8 cellular contexts compared by ENCODE assay signal in genomic region chr15:67076147-67076843, GRCh38. TPM values are rescaled to one million over a fixed set of nuclear protein-coding genes. Genes with fewer than 3 reads are reported as not detected.
A peak's percentile ranks its signal among the peaks of the same experiment; 100 is the strongest.
DNase-seq lines count a peak whose midpoint lies in the region; ATAC-seq and TF ChIP-seq lines count a peak whose summit lies in the region.

No MANE protein-coding gene starts in this region.

- DNase-seq in GM23338 (ENCODE audit: low spot score) (no peak), SW 1271 (lab: John Stamatoyannopoulos, UW) (peak; percentile 38 to 77), fibroblast of villous mesenchyme (ENCODE audit: low read depth) (peak; percentile 75), cerebellar cortex (ENCODE audit: low spot score) (no peak), iPS-NIHi11 (ENCODE audit: low spot score) (no peak), G401 (ENCODE audit: low spot score) (no peak)

- no peaks in the 10 kb centered on the region for H3K27me3 ChIP-seq in BLaER1
- H3K27me3 ChIP-seq in GM23338 (ENCODE audit: insufficient read depth) = no peaks in the 10 kb centered on the region

- H3K9me2 ChIP-seq in GM23338 (ENCODE audit: insufficient read depth) = no peaks in the 10 kb centered on the region

- no peak for TF ChIP-seq CTCF in GM23338 (conservative IDR thresholded peaks at IDR 0.05; ENCODE audit: low read depth in 2 of 2)
- no peak for TF ChIP-seq CTCF in fibroblast of villous mesenchyme (IDR thresholded peaks at IDR 0.05; ENCODE audit: insufficient read depth, low read depth, low read length)

- no peak for ATAC-seq in GM23338
- no peak for ATAC-seq in HG03025 (IDR thresholded peaks at IDR 0.05; ENCODE audit: low FRiP score, unreplicated experiment)

- peak overlapping the region; percentile 1; the same call in 1 of the 2 replicates for H3K9ac ChIP-seq in BLaER1

- peaks cover 96% of the 10 kb centered on the region for H3K4me1 ChIP-seq in BLaER1
- peaks cover 20% of the 10 kb centered on the region for H3K4me1 ChIP-seq in GM23338 (ENCODE audit: insufficient read depth)

- H3K4me3 Mint-ChIP-seq in GM23338 = no peak overlapping the region

- H3K4me1 Mint-ChIP-seq in GM23338 = peaks cover 28% of the 10 kb centered on the region

- H4K20me1 ChIP-seq in BLaER1 (peaks cover 41% of the 10 kb centered on the region), GM23338 (replicated peaks; ENCODE audit: insufficient read depth) (peaks cover 8% of the 10 kb centered on the region; the same call in 1 of the 2 replicates)

- H3K36me3 ChIP-seq in BLaER1 (peaks cover 12% of the 10 kb centered on the region), GM23338 (ENCODE audit: insufficient read depth) (no peaks in the 10 kb centered on the region)

- H3K79me2 ChIP-seq in GM23338 (replicated peaks; ENCODE audit: insufficient read depth) = peaks cover 56% of the 10 kb centered on the region

- H3K4me2 ChIP-seq in BLaER1 (peak overlapping the region; percentile 94), GM23338 (peak overlapping the region; percentile 57; the same call in 1 of the 2 replicates)

- H3K4me3 ChIP-seq in BLaER1 (no peak overlapping the region), GM23338 (no peak overlapping the region), fibroblast of villous mesenchyme (ENCODE audit: low read depth, low read length) (no peak overlapping the region)

- no peak overlapping the region for H3K27ac Mint-ChIP-seq in GM23338

- H3K27me3 Mint-ChIP-seq in GM23338 (ENCODE audit: insufficient read depth, low read depth, poor library complexity) = no peaks in the 10 kb centered on the region

- no peaks in the 10 kb centered on the region for H3K9me3 ChIP-seq in BLaER1

- H3K36me3 Mint-ChIP-seq in GM23338 (ENCODE audit: low read depth) = 0 out of 3 replicates have a peak, but pooled peaks cover 2% of the 10 kb centered on the region

- peak overlapping the region; percentile 89 for H3K27ac ChIP-seq in BLaER1
- no peak overlapping the region for H3K27ac ChIP-seq in GM23338 (ENCODE audit: low read depth)

- H3K9me3 Mint-ChIP-seq in GM23338 = no peaks in the 10 kb centered on the region

- no peak overlapping the region for H2AFZ ChIP-seq in GM23338

- H3F3A ChIP-seq in GM23338 (replicated peaks; ENCODE audit: low read depth) = no peaks in the 10 kb centered on the region

- in situ Hi-C loops in G401 (cut with HindIII; ENCODE audit: low sequenced_read_pairs) = no loop called here

TF ChIP-seq in GM23338, 12 proteins besides CTCF, POLR2A, EP300 and RAD21 (continues in another document):
- TF ChIP-seq ZNF462 (CRISPR knock-in tag; IDR thresholded peaks at IDR 0.05) (no peak), EZH2phosphoT487 (IDR thresholded peaks at IDR 0.05; ENCODE audit: unreplicated experiment) (no peak), JUNB (IDR thresholded peaks at IDR 0.05; ENCODE audit: unreplicated experiment) (no peak), ZNF114 (CRISPR knock-in tag; IDR thresholded peaks at IDR 0.05) (no peak), POLR2AphosphoS5 (IDR thresholded peaks at IDR 0.05; ENCODE audit: low read depth) (no peak), ZNF331 (CRISPR knock-in tag; IDR thresholded peaks at IDR 0.05; ENCODE audit: low read depth) (no peak), STAT1 (IDR thresholded peaks at IDR 0.05; ENCODE audit: unreplicated experiment) (no peak), EZH2 (IDR thresholded peaks at IDR 0.05; ENCODE audit: low read depth, unreplicated experiment) (no peak), ETS1 (IDR thresholded peaks at IDR 0.05) (no peak), CREB1 (CRISPR knock-in tag; IDR thresholded peaks at IDR 0.05; ENCODE audit: low read depth) (no peak), NANOG (IDR thresholded peaks at IDR 0.05; ENCODE audit: borderline replicate concordance) (no peak)

RNA-seq across cellular contexts. Expression of gene SMAD3, which starts 10.9 kb away (rescaled TPM):
- total RNA-seq in GM23338 (2014; rRNA removed; shearing (Covaris generic)) = 9.0 and 11.6 TPM in 2 replicates
- 3.4 and 4.9 TPM in 2 replicates for polyA plus RNA-seq in GM23338 (2016; fragmentation: Nextera tagmentation; extraction: Ambion mirVana)
- total RNA-seq in fibroblast of villous mesenchyme = 30.3 and 67.8 TPM in 2 replicates
- total RNA-seq in G401 (2014; rRNA removed; shearing (Covaris generic)) = 11.1 and 21.9 TPM in 2 replicates

Comparison
In these comparisons a context has a peak if more than half of its experiments do, and no peak if none do; other contexts are left out.
1. DNase-seq: peak in SW 1271 (2 of 2) and fibroblast of villous mesenchyme (single experiment); none in GM23338 (single experiment), cerebellar cortex (single experiment), iPS-NIHi11 (single experiment) and G401 (single experiment).